ENCODE assay signal across 14 cellular contexts in the genomic region with DNA sequence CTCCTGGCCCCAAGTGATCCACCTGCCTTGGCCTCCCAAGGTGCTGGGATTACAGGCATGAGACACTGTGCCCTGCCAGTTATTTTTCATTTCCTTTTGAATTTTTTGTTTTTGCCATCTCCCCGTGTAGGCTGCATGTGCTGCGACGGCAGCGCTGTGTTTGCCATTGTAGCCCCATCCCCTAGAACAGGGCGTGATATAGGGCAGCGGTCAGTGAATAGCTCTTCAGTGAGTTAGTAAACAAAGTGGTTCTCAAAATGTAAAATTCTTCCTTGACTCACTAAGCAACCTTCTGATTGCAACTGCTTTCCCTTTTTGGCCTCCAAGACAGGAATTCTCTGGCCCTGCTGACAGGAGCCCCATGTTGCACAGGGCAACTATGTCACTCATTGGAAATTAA.
DNase-seq lines count a peak whose midpoint lies in the region; ATAC-seq and TF ChIP-seq lines count a peak whose summit lies in the region.
"Had no signal": no experiment of that assay in that cellular context is flagged by ENCODE, and none has a peak within 500 bp of the region (broad histone marks: within the 10 kb centered on the region; RNA-seq: fewer than 3 reads in every experiment).

No MANE protein-coding gene starts in this region.

- 72 to 88% methylated on average over 6 of the region's 6 CpGs for WGBS in lung, 2 donors

- no peaks in the 10 kb centered on the region for H3K36me3 Mint-ChIP-seq in activated CD4-positive, alpha-beta memory T cell treated with anti-CD3 and anti-CD28 coated beads for 36 hours
- H3K36me3 Mint-ChIP-seq: CD4-positive, alpha-beta memory T cell had no signal

- H3K4me1 Mint-ChIP-seq in activated CD4-positive, alpha-beta memory T cell treated with anti-CD3 and anti-CD28 coated beads for 36 hours (ENCODE audit: low read depth), result no peaks in the 10 kb centered on the region
- H3K4me1 Mint-ChIP-seq: CD4-positive, alpha-beta memory T cell had no signal

- CTCF ChIA-PET in activated CD4-positive, alpha-beta memory T cell treated with anti-CD3 and anti-CD28 coated beads for 36 hours (lab: Charles Lee), result no interaction called here

- peak; percentile 51 for ATAC-seq in lung (ENCODE audit: insufficient read depth, low FRiP score)

- H3K9me3 Mint-ChIP-seq in activated CD4-positive, alpha-beta memory T cell treated with anti-CD3 and anti-CD28 coated beads for 36 hours, result peaks cover 15% of the 10 kb centered on the region

- H3K4me1 ChIP-seq in lung (ENCODE audit: control insufficient read depth in 2 of 2, insufficient read depth in 2 of 2, low read length in 2 of 2) (peaks cover 0 to 5% of the 10 kb centered on the region in 2 donors), ascending aorta (peaks cover 5 to 9% of the 10 kb centered on the region in 2 donors)

- H3K27me3 Mint-ChIP-seq in activated CD4-positive, alpha-beta memory T cell treated with anti-CD3 and anti-CD28 coated beads for 36 hours, result peaks cover 1% of the 10 kb centered on the region

- no peak overlapping the region for H3K27ac Mint-ChIP-seq in activated CD4-positive, alpha-beta memory T cell treated with anti-CD3 and anti-CD28 coated beads for 36 hours
- H3K27ac Mint-ChIP-seq: CD4-positive, alpha-beta memory T cell had no signal

- no peak overlapping the region for H3K4me3 Mint-ChIP-seq in activated CD4-positive, alpha-beta memory T cell treated with anti-CD3 and anti-CD28 coated beads for 36 hours
- H3K4me3 Mint-ChIP-seq: CD4-positive, alpha-beta memory T cell had no signal

- intact Hi-C loops in activated CD4-positive, alpha-beta memory T cell treated with anti-CD3 and anti-CD28 coated beads for 36 hours (cut with micrococcal nuclease), result no loop called here
- intact Hi-C loops in ascending aorta (cut with DNase I), result no loop called here

- H3K36me3 ChIP-seq in lung (ENCODE audit: control insufficient read depth in 2 of 2, insufficient read depth in 2 of 2, low read length in 2 of 2), result peaks cover 0 to 2% of the 10 kb centered on the region in 2 donors
- H3K36me3 ChIP-seq in ascending aorta, result peaks cover 0 to 8% of the 10 kb centered on the region in 2 donors

- DNase-seq in coronary artery (ENCODE audit: low spot score), result peak; percentile 14
- DNase-seq in islet precursor cell, result peak; percentile 12
- no peak for DNase-seq in lung (ENCODE audit: low spot score)
- no peak for DNase-seq in activated CD4-positive, alpha-beta memory T cell treated with anti-CD3 and anti-CD28 coated beads for 36 hours
- no peak for DNase-seq in iPS-NIHi11 (ENCODE audit: low spot score)
- no peak for DNase-seq in ascending aorta (ENCODE audit: low spot score in 2 of 2)
- DNase-seq: C1 segment of cervical spinal cord; Calu3; CD4-positive, alpha-beta memory T cell; COR-L47; DMS53; DND-41; GOT3; HCEC 1CT had no signal

- no peak overlapping the region for H3K4me3 ChIP-seq in coronary artery
- no peak overlapping the region for H3K4me3 ChIP-seq in lung
- no peak overlapping the region for H3K4me3 ChIP-seq in ascending aorta

- TF ChIP-seq CTCF in coronary artery (IDR thresholded peaks at IDR 0.05), result no peak
- no peak for TF ChIP-seq CTCF in lung (IDR thresholded peaks at IDR 0.05; ENCODE audit: control extremely low read depth, extremely low read depth)
- TF ChIP-seq CTCF in ascending aorta (IDR thresholded peaks at IDR 0.05), result no peak

- H3K27me3 ChIP-seq in lung (ENCODE audit: control insufficient read depth, insufficient read depth) (no peaks in the 10 kb centered on the region), ascending aorta (no peaks in the 10 kb centered on the region)

- H3K9me3 ChIP-seq in lung (ENCODE audit: control insufficient read depth in 2 of 2, insufficient read depth in 1 of 2, low read length in 1 of 2), result no peaks in the 10 kb centered on the region
- H3K9me3 ChIP-seq in ascending aorta, result no peaks in the 10 kb centered on the region

- POLR2A ChIA-PET in activated CD4-positive, alpha-beta memory T cell treated with anti-CD3 and anti-CD28 coated beads for 36 hours (lab: Charles Lee), result no interaction called here

- H3K27ac ChIP-seq in coronary artery (no peak overlapping the region), lung (ENCODE audit: low read depth in 1 of 2, low read length in 1 of 2) (peak overlapping the region in 1 of 2 donors; percentile 19), ascending aorta (no peak overlapping the region)

Comparison
In these comparisons a context has a peak if more than half of its experiments do, and no peak if none do; other contexts are left out.
1. DNase-seq: peak in coronary artery (single experiment) and islet precursor cell (single experiment); none in lung (single experiment), activated CD4-positive, alpha-beta memory T cell treated with anti-CD3 and anti-CD28 coated beads for 36 hours (single experiment), iPS-NIHi11 (single experiment) and ascending aorta (0 of 2).